24 cellular contexts compared by ENCODE assay signal in the genomic region with DNA sequence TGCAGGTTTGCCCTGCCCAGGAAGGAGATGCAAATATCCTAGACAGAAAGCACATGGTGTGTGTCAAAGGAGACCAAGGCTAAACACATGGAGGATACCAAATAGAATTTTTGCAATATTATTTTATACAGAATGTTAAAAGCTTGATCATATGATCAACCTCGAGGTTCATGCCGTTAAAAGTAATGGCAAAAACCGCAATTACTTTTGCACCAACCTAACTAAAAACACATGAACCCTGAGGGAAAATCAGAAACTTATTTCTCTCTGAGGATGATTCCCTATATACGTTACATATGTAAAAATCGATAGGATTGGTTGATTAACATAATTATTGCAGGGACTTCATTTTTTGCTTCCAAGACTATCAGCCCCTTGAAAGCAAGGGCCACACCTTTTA.
"Had no signal": no experiment of that assay in that cellular context is flagged by ENCODE, and none has a peak within 500 bp of the region (broad histone marks: within the 10 kb centered on the region; RNA-seq: fewer than 3 reads in every experiment).

No MANE protein-coding gene starts in this region.

- DNase-seq: kidney; left colon; left lung; lower lobe of right lung; midbrain; mucosa of descending colon; naive thymus-derived CD4-positive, alpha-beta T cell; ovary; stimulated activated CD4-positive, alpha-beta T cell treated with anti-CD3 and anti-CD28 coated beads, Interleukin-12 subunit alpha, Interleukin-12 subunit beta, amount 100 ng/mL, for 4 hours; stimulated activated CD4-positive, alpha-beta T cell treated with anti-CD3 and anti-CD28 coated beads, Interleukin-15, amount 100 ng/mL, for 24 hours; stimulated activated CD4-positive, alpha-beta T cell treated with anti-CD3 and anti-CD28 coated beads, Interleukin-2, amount 100 ng/mL, for 24 hours; stimulated activated CD4-positive, alpha-beta T cell treated with anti-CD3 and anti-CD28 coated beads, Interleukin-4, amount 100 ng/mL, for 1 hour; stimulated activated naive B cell treated with anti-CD40 and anti-IgM and Interleukin-4, amounts not matched to agents 10 μg/mL and 1 μg/mL and 100 μg/mL, for 72 hours; stimulated activated naive CD8-positive, alpha-beta T cell treated with anti-CD3 and anti-CD28 coated beads, Interleukin-15, Interleukin-2, amounts not matched to agents 100 U/mL and 50 U/mL, for 24 hours; stomach; testis; thyroid gland; transverse colon; upper lobe of left lung had no signal

- H3K36me3 ChIP-seq: left lung, lower lobe of right lung, ovary, right atrium auricular region, stomach, thyroid gland, transverse colon, upper lobe of left lung, vagina had no signal

- FAIRE-seq: kidney had no signal

- H3K27me3 ChIP-seq: left lung, ovary, right atrium auricular region, stomach, testis, thyroid gland, transverse colon, upper lobe of left lung, vagina had no signal

- H3K4me3 ChIP-seq: left lung, lower lobe of right lung, mucosa of descending colon, ovary, right atrium auricular region, skin epidermis, stomach, testis, thyroid gland, transverse colon, upper lobe of left lung, vagina had no signal

- H3K27ac ChIP-seq: left lung, lower lobe of right lung, ovary, right atrium auricular region, skin epidermis, stomach, testis, thyroid gland, transverse colon, upper lobe of left lung, vagina had no signal

- ATAC-seq: left colon; left lung; lower lobe of right lung; mucosa of descending colon; naive thymus-derived CD4-positive, alpha-beta T cell; natural killer cell treated with Interleukin-12 subunit alpha and Interleukin-12 subunit beta and Interleukin-15 and Interleukin-18, amount 100 ng/mL, for 72 hours; sciatic nerve; stimulated activated naive B cell treated with anti-CD40 and anti-IgM and Interleukin-4, amounts not matched to agents 10 μg/mL and 1 μg/mL and 100 μg/mL, for 72 hours; stimulated activated naive CD8-positive, alpha-beta T cell treated with anti-CD3 and anti-CD28 coated beads, Interleukin-15, Interleukin-2, amounts not matched to agents 100 U/mL and 50 U/mL, for 24 hours had no signal

- H3K4me1 ChIP-seq: left lung, lower lobe of right lung, right atrium auricular region, stomach, testis, thyroid gland, transverse colon, vagina had no signal

- H3K9me3 ChIP-seq: left lung, lower lobe of right lung, mucosa of descending colon, ovary, right atrium auricular region, stomach, testis, thyroid gland, transverse colon, upper lobe of left lung, vagina had no signal
